9 cellular contexts compared by ENCODE assay signal in the genomic region with DNA sequence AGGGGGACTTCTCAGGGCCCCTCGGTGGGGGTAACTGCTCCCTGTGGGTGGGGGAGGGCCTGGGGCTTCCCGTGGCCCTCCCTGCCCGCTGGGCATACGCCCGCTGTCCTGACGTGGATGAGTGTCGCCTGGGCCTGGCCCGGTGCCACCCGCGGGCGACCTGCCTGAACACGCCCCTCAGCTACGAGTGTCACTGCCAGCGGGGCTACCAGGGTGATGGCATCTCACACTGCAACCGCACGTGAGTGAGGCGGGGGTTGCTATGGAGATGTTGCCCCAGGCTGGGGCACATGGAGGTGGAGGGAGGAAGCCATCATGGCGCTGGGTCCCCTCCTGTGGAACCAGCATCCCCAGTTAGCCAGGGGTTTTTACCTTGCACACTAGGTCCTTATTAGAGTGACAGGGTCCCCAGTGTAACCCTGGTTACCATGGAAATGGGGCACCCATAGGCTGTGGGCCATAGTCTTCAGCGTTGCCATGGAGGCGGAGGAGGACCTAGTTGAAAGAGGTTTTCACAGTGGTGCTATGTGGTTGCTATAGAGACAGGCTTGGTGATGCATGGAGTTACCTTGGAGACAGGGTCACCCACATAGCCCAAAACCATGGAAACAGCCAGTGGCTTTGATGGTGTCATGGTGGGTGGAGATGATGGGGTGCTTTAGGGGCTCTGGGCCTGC. TPM values are rescaled to one million over a fixed set of nuclear protein-coding genes. Genes with fewer than 3 reads are reported as not detected.
DNase-seq lines count a peak whose midpoint lies in the region; TF ChIP-seq lines count a peak whose summit lies in the region.
"Had no signal": no experiment of that assay in that cellular context is flagged by ENCODE, and none has a peak within 500 bp of the region (broad histone marks: within the 10 kb centered on the region; RNA-seq: fewer than 3 reads in every experiment).

No MANE protein-coding gene starts in this region.

- peaks cover 2% of the 10 kb centered on the region for H3K36me3 ChIP-seq in brain microvascular endothelial cell (replicated peaks)
- H3K36me3 ChIP-seq in osteoblast (ENCODE audit: insufficient read depth, low read length) = no peaks in the 10 kb centered on the region

- in situ Hi-C loops in brain microvascular endothelial cell (cut with HindIII; ENCODE audit: low pct_ligation_motif_present, low sequenced_read_pairs) = no loop called here
- in situ Hi-C loops in KBM-7 (cut with MboI; ENCODE audit: low pct_unique_long_range_greater_than_20kb, low sequenced_read_pairs) = no loop called here

- no peak overlapping the region for H3K4me2 ChIP-seq in osteoblast (ENCODE audit: insufficient read depth, low read length)

- H3K4me3 ChIP-seq in brain microvascular endothelial cell (ENCODE audit: low read depth, low read length) = no peak overlapping the region
- no peak overlapping the region for H3K4me3 ChIP-seq in osteoblast (ENCODE audit: insufficient read depth, low read length)
- H3K4me3 ChIP-seq: lung had no signal

- no peaks in the 10 kb centered on the region for H3K27me3 ChIP-seq in brain microvascular endothelial cell (replicated peaks)
- H3K27me3 ChIP-seq in osteoblast (ENCODE audit: insufficient read depth, low read length) = no peaks in the 10 kb centered on the region

- TF ChIP-seq CTCF in brain microvascular endothelial cell (IDR thresholded peaks at IDR 0.05; ENCODE audit: low read depth, low read length, missing control alignments) (no peak), osteoblast (IDR thresholded peaks at IDR 0.05; ENCODE audit: extremely low read depth, low read depth, low read length) (no peak)

- no peaks in the 10 kb centered on the region for H3K4me1 ChIP-seq in osteoblast (ENCODE audit: insufficient read depth, low read length)

- no peak overlapping the region for H2AFZ ChIP-seq in osteoblast (ENCODE audit: low read length)

- H3K79me2 ChIP-seq in osteoblast (ENCODE audit: insufficient read depth, low read length) = no peaks in the 10 kb centered on the region

- no peaks in the 10 kb centered on the region for H4K20me1 ChIP-seq in osteoblast (ENCODE audit: insufficient read depth, low read length)

- H3K27ac ChIP-seq in brain microvascular endothelial cell (no peak overlapping the region), osteoblast (ENCODE audit: low read depth, low read length) (no peak overlapping the region)

- no peaks in the 10 kb centered on the region for H3K9me3 ChIP-seq in osteoblast (ENCODE audit: low read depth, low read length)

- DNase-seq in NCI-H2107 (lab: John Stamatoyannopoulos, UW) (peak; percentile 40), NCI-H2107 treated with DMSO at 0.1 percent for 48 hours (lab: John Stamatoyannopoulos, UW; ENCODE audit: unreplicated experiment) (no peak), NCI-H1417 (lab: John Stamatoyannopoulos, UW) (peak; percentile 58 to 94 (median 89)), brain microvascular endothelial cell (peak; percentile 34), osteoblast (ENCODE audit: insufficient read length, low spot score, missing footprints) (peak; percentile 45), NCI-H1048 (lab: John Stamatoyannopoulos, UW) (no peak), NCI-H146 treated with DMSO at 0.1 percent for 48 hours (lab: John Stamatoyannopoulos, UW; ENCODE audit: unreplicated experiment) (no peak), KBM-7 (no peak)

RNA-seq across cellular contexts. Expression of gene MEGF8, which starts 26.9 kb away (rescaled TPM):
- total RNA-seq in osteoblast = 23.9 and 30.0 TPM in 2 replicates

RNA-seq across cellular contexts. Expression of gene CNFN, which starts 37.7 kb away (rescaled TPM):
- total RNA-seq in osteoblast = not detected in 2 replicates

RNA-seq across cellular contexts. Expression of gene TMEM145, which starts 39.2 kb away (rescaled TPM):
- not detected in 2 replicates for total RNA-seq in osteoblast

RNA-seq across cellular contexts. Expression of gene PAFAH1B3, which starts 49.9 kb away (rescaled TPM):
- 18.3 and 23.2 TPM in 2 replicates for total RNA-seq in osteoblast

RNA-seq across cellular contexts. Expression of gene PRR19, which starts 50.4 kb away (rescaled TPM):
- 0.36 and 0.59 TPM in 2 replicates for total RNA-seq in osteoblast

Comparison
In these comparisons a context has a peak if more than half of its experiments do, and no peak if none do; other contexts are left out.
1. DNase-seq: peak in NCI-H2107 (single experiment), NCI-H1417 (3 of 3), brain microvascular endothelial cell (single experiment) and osteoblast (single experiment); none in NCI-H2107 treated with DMSO at 0.1 percent for 48 hours (single experiment), NCI-H1048 (single experiment), NCI-H146 treated with DMSO at 0.1 percent for 48 hours (single experiment) and KBM-7 (single experiment).